In the genomic region with DNA sequence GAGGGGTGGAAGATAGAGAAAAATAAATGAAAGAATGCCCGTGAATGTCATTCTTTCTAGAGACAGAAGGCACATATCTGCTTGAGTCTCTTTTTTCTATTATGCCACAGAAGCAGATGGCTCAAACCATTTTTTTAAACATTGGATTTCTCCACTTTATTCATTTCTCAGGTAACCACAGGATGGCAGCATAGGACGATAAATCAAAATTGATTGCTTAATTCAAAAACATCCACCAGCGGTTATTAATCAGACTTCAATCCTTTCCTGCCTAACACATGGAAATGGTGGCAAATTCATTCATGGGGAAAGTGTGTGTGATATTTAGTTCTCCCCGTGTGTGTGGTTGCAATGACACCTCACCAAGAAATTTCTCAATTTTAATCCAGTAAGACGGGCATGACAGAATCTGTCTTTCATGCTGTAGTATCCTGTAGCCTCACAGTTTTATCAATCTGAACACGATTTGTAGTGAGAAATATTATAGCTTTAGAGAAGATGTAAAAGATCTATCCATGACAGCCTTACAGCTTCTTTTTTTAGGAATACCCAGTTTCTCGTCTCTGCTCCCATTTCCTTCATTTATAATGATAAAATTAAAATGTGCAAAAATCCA, we compare ENCODE assay signal across 8 cellular contexts.
DNase-seq lines count a peak whose midpoint lies in the region; ATAC-seq and TF ChIP-seq lines count a peak whose summit lies in the region.

No MANE protein-coding gene starts in this region.

- no peak for TF ChIP-seq POLR2A in body of pancreas (IDR thresholded peaks at IDR 0.05)

- H3K9me3 ChIP-seq in body of pancreas (no peaks in the 10 kb centered on the region), MG63 (no peaks in the 10 kb centered on the region)

- DNase-seq in GM13976 (ENCODE audit: low spot score) (no peak), NCI-H1694 treated with DMSO at 0.1 percent for 48 hours (lab: John Stamatoyannopoulos, UW) (peak; percentile 62), body of pancreas (peak in 1 of 4 donors; percentile 10), myocyte (ENCODE audit: low read depth) (peak; percentile 26), HuH-7.5 (ENCODE audit: low spot score) (no peak), MG63 (no peak)

- TF ChIP-seq CTCF in GM13976 (IDR thresholded peaks at IDR 0.05; ENCODE audit: borderline replicate concordance, control extremely low read depth, extremely low read depth, insufficient read depth, missing control alignments) (peak; percentile 11), body of pancreas (IDR thresholded peaks at IDR 0.05) (peak; percentile 24 to 71 (median 60))

- peak; percentile 64 for ATAC-seq in body of pancreas
- ATAC-seq in HG02798 (IDR thresholded peaks at IDR 0.05; ENCODE audit: poor library complexity, unreplicated experiment), result no peak
- no peak for ATAC-seq in HG03378 (IDR thresholded peaks at IDR 0.05; ENCODE audit: unreplicated experiment)

- no peaks in the 10 kb centered on the region for H3K27me3 ChIP-seq in body of pancreas
- no peaks in the 10 kb centered on the region for H3K27me3 ChIP-seq in MG63

- in situ Hi-C loops in GM13976 (cut with MboI; ENCODE audit: low sequenced_read_pairs, unreplicated experiment), result no loop called here

- intact Hi-C loops in body of pancreas (cut with DNase I), result no loop called here

- H3K27ac ChIP-seq in body of pancreas, result no peak overlapping the region

- H3K4me3 ChIP-seq in body of pancreas, result no peak overlapping the region
- no peak overlapping the region for H3K4me3 ChIP-seq in MG63

- H3K36me3 ChIP-seq in body of pancreas (replicated peaks in 1 of 2; ENCODE audit: insufficient read depth in 1 of 2, low read depth in 2 of 2) (no peaks in the 10 kb centered on the region), MG63 (no peaks in the 10 kb centered on the region)

- no peaks in the 10 kb centered on the region for H3K4me1 ChIP-seq in body of pancreas

- 22 to 25% methylated on average over 7 of the region's 7 CpGs for WGBS in body of pancreas, 2 donors

Comparison
In these comparisons a context has a peak if more than half of its experiments do, and no peak if none do; other contexts are left out.
1. DNase-seq: peak in NCI-H1694 treated with DMSO at 0.1 percent for 48 hours (single experiment) and myocyte (single experiment); none in GM13976 (single experiment), HuH-7.5 (single experiment) and MG63 (single experiment).